ENCODE assay signal across 8 cellular contexts in the genomic region with DNA sequence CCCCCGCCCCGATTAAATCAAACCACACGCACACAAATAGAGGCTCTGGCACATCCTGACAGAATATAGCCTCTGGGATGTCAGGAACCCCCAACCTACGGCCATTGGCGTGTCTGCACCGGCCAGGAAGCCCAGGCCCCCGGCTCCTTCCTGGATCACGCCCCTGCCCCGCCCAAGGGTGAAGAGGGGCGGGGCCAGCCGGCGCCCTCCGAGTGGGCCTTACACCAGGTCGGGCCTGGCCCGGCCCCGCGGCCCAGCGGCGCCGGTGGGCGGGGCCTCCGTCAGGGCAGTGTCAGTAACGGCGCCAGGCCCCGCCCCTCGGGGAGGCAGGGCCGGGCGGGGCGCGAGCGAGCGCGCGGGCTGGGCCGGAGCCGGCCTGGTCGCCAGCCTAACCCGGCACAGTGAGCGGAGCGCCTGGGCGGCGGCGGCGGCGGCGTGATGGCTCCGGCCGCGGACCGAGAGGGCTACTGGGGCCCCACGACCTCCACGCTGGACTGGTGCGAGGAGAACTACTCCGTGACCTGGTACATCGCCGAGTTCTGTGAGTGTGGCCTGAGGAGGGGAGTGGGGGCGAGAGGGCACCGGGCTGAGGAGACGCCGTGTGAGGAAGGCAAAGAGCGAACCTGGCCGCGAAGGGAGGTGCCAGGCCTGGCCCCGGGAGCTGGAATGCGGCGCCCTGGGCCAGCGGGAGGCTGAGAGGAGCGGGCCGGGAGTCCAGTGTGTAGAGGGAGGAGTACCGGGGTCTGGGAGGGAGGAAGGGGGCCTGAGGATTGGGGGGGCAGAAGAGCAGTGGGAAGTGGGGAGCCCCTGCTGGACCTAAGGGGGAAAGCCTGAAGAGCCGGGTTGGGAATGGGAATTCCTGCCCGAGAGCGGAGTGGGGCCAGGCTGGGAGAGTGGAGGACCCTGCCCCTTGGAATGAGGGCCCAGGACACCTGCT. TPM values are rescaled to one million over a fixed set of nuclear protein-coding genes. Genes with fewer than 3 reads are reported as not detected.
DNase-seq lines count a peak whose midpoint lies in the region; ATAC-seq and TF ChIP-seq lines count a peak whose summit lies in the region.

A gene (plus strand): TSS at position 380 of the 937 bp plus-strand sequence. CDS start 59 bp downstream, at position 439.

- H3K36me3 ChIP-seq in HUES48 (ENCODE audit: control insufficient read depth, insufficient read depth, low read length) (no peaks in the 10 kb centered on the region), OCI-LY7 (ENCODE audit: insufficient read depth, low read length) (no peaks in the 10 kb centered on the region), mucosa of rectum (ENCODE audit: control insufficient read depth in 2 of 2, insufficient read depth in 2 of 2, low read length in 2 of 2) (no peaks in the 10 kb centered on the region)

- peak within 1 kb of the TSS; percentile 59 for H3K27ac ChIP-seq in HUES48 (ENCODE audit: low read depth, low read length)
- H3K27ac ChIP-seq in OCI-LY7 (ENCODE audit: low read depth, low read length, poor library complexity, severe bottlenecking): no peak within 1 kb of the TSS
- H3K27ac ChIP-seq in epithelial cell of prostate: peak within 1 kb of the TSS; percentile 66
- peak within 1 kb of the TSS; percentile 90 to 92 for H3K27ac ChIP-seq in mucosa of rectum (ENCODE audit: low read depth in 2 of 2, low read length in 2 of 2)

- TF ChIP-seq CTCF in OCI-LY7 (conservative IDR thresholded peaks at IDR 0.05; ENCODE audit: low read length): no peak

- ATAC-seq in GM21423 (IDR thresholded peaks at IDR 0.05; ENCODE audit: unreplicated experiment): peak; percentile 96

- CTCF ChIA-PET in OCI-LY7 (lab: Charles Lee; ENCODE audit: unreplicated experiment): interaction anchor here (0.6 kb wide), 1 partner anchor 234 kb away, joined by 4 read pairs; no protein-coding TSS in a partner anchor

- DNase-seq in DMS114 treated with DMSO at 0.1 percent for 48 hours (lab: John Stamatoyannopoulos, UW; ENCODE audit: unreplicated experiment) (peak; percentile 54), OCI-LY7 (ENCODE audit: low spot score) (peak; percentile 97), activated T-cell treated with anti-CD3 and anti-CD28 coated beads for 1 hour (ENCODE audit: low read depth) (peak; percentile 69), epithelial cell of prostate (ENCODE audit: low read depth, low spot score) (peak; percentile 16)
- DNase-seq in stimulated activated CD8-positive, alpha-beta memory T cell treated with anti-CD3 and anti-CD28 coated beads, Interleukin-4, amount 100 ng/mL, for 48 hours: peak; percentile 92

- H3K4me3 ChIP-seq in HUES48 (ENCODE audit: low read depth, low read length) (peak within 1 kb of the TSS; percentile 91), OCI-LY7 (ENCODE audit: low read depth, low read length, poor library complexity, severe bottlenecking) (peak within 1 kb of the TSS; percentile 72), mucosa of rectum (ENCODE audit: low read length in 2 of 2) (peak within 1 kb of the TSS; percentile 84 to 97)

- BruUV-seq in OCI-LY7 (replicated peaks; lab: Mats Ljungman, UMichigan): no TSS peak

- H3K9ac ChIP-seq in HUES48 (ENCODE audit: low read depth, low read length) (peak within 1 kb of the TSS; percentile 88), mucosa of rectum (ENCODE audit: low read depth in 1 of 2, low read length in 2 of 2) (peak within 1 kb of the TSS; percentile 87 to 98)

- H2AFZ ChIP-seq in OCI-LY7 (ENCODE audit: low read length): peak within 1 kb of the TSS; percentile 100

- no peaks in the 10 kb centered on the region for H3K27me3 ChIP-seq in HUES48 (ENCODE audit: control insufficient read depth, insufficient read depth, low read length)
- no peaks in the 10 kb centered on the region for H3K27me3 ChIP-seq in mucosa of rectum (ENCODE audit: control insufficient read depth in 2 of 2, insufficient read depth in 2 of 2, low read length in 2 of 2)

- no peaks in the 10 kb centered on the region for H4K20me1 ChIP-seq in OCI-LY7 (ENCODE audit: insufficient read depth, low read length)

- H3K4me1 ChIP-seq in HUES48 (ENCODE audit: control insufficient read depth, insufficient read depth, low read length) (peaks cover 6% of the 10 kb centered on the region; the same call in 1 of the 2 replicates), OCI-LY7 (ENCODE audit: insufficient read depth, low read length, poor library complexity, severe bottlenecking) (peaks cover 14% of the 10 kb centered on the region), mucosa of rectum (ENCODE audit: control insufficient read depth in 2 of 2, insufficient read depth in 2 of 2, low read length in 2 of 2) (peaks cover 10 to 12% of the 10 kb centered on the region in 2 donors)

- intact Hi-C loops in OCI-LY7 (cut with micrococcal nuclease; ENCODE audit: unreplicated experiment): loop anchor here (1.0 to 5.0 kb wide), 2 partner anchors 61 to 626 kb away; no protein-coding TSS in a partner anchor

- H3K79me2 ChIP-seq in OCI-LY7 (ENCODE audit: insufficient read depth, low read depth, low read length): no peaks in the 10 kb centered on the region

- POLR2A ChIA-PET in OCI-LY7 (lab: Charles Lee): interaction anchor here (1.0 kb wide), 1 partner anchor 9 kb away, joined by 4 read pairs; no protein-coding TSS in a partner anchor

- H3K9me3 ChIP-seq in HUES48 (ENCODE audit: control insufficient read depth, insufficient read depth, low read length) (no peaks in the 10 kb centered on the region), OCI-LY7 (ENCODE audit: low read length) (no peaks in the 10 kb centered on the region), mucosa of rectum (ENCODE audit: control insufficient read depth in 2 of 2, low read length in 2 of 2) (no peaks in the 10 kb centered on the region)

- H3K4me2 ChIP-seq in OCI-LY7 (ENCODE audit: low read length): peak within 1 kb of the TSS; percentile 83

- H3K9me2 ChIP-seq in OCI-LY7 (ENCODE audit: insufficient read depth, low read length): no peaks in the 10 kb centered on the region

RNA-seq across cellular contexts. Expression of the gene that starts here (rescaled TPM):
- 3.0 and 3.8 TPM in 2 replicates for total RNA-seq in OCI-LY7 (2014; rRNA removed; shearing (Covaris generic))
- 10.1 and 12.2 TPM in 2 replicates for total RNA-seq in OCI-LY7 (2022)

Comparison
In these comparisons a context has a peak if more than half of its experiments do, and no peak if none do; other contexts are left out.
1. DNase-seq: peak in every context shown above with its lines; median percentile 97 in OCI-LY7; 92 in stimulated activated CD8-positive, alpha-beta memory T cell treated with anti-CD3 and anti-CD28 coated beads, Interleukin-4, amount 100 ng/mL, for 48 hours; 69 in activated T-cell treated with anti-CD3 and anti-CD28 coated beads for 1 hour; 54 in DMS114 treated with DMSO at 0.1 percent for 48 hours; 16 in epithelial cell of prostate.